25 cellular contexts compared by ENCODE assay signal in genomic region chr16:2898831-2899563, GRCh38. TPM values are rescaled to one million over a fixed set of nuclear protein-coding genes. Genes with fewer than 3 reads are reported as not detected.
DNase-seq lines count a peak whose midpoint lies in the region; ATAC-seq, FAIRE-seq and TF ChIP-seq lines count a peak whose summit lies in the region.
"Had no signal": no experiment of that assay in that cellular context is flagged by ENCODE, and none has a peak within 500 bp of the region (broad histone marks: within the 10 kb centered on the region; RNA-seq: fewer than 3 reads in every experiment).

No MANE protein-coding gene starts in this region.

- no peak for DNase-seq in IMR-90
- no peak for DNase-seq in GM12878 (ENCODE audit: low read depth, low spot score)
- DNase-seq in left lobe of liver (ENCODE audit: low spot score): no peak
- DNase-seq in stimulated activated effector memory CD8-positive, alpha-beta T cell treated with anti-CD3 and anti-CD28 coated beads, Interleukin-12 subunit alpha, Interleukin-12 subunit beta, amount 100 ng/mL, for 72 hours (ENCODE audit: low spot score in 2 of 2): no peak
- DNase-seq in AG08395 (ENCODE audit: low spot score): no peak
- no peak for DNase-seq in cerebellum (ENCODE audit: low spot score)
- no peak for DNase-seq in activated CD8-positive, alpha-beta memory T cell treated with anti-CD3 and anti-CD28 coated beads, Interleukin-2, amount 10 ng/mL, durations not matched to agents 7 days and 5 days
- DNase-seq: AML-193; COR-L47; DMS153; EL; HCEC 1CT; KG1; NCI-H1436; NCI-H2081; NCI-H345; NCI-H69; NK-92 treated with Interleukin-12 subunit alpha and Interleukin-12 subunit beta, amount 100 ng/mL, for 24 hours; OCI-M1; SJCRH30 had no signal

- no peak overlapping the region for H3K23ac ChIP-seq in IMR-90 (ENCODE audit: low read depth, low read length)

- H2AK5ac ChIP-seq in IMR-90 (ENCODE audit: low read depth, low read length): no peak overlapping the region

- no peak overlapping the region for H3K4me2 ChIP-seq in IMR-90 (ENCODE audit: low read depth, low read length)
- no peak overlapping the region for H3K4me2 ChIP-seq in GM12878 (ENCODE audit: control insufficient read depth, insufficient read depth)

- intact Hi-C loops in IMR-90 (cut with micrococcal nuclease) (no loop called here), GM12878 (cut with micrococcal nuclease; ENCODE audit: unreplicated experiment) (no loop called here)

- H3K4me3 ChIP-seq in IMR-90 (ENCODE audit: insufficient read depth, low read depth, low read length): no peak overlapping the region
- no peak overlapping the region for H3K4me3 ChIP-seq in GM12878
- H3K4me3 ChIP-seq: SJCRH30 had no signal

- no peak overlapping the region for H2BK120ac ChIP-seq in IMR-90 (ENCODE audit: low read depth, low read length)

- H3K18ac ChIP-seq in IMR-90 (ENCODE audit: low read depth, low read length): no peak overlapping the region

- H3K36me3 ChIP-seq in IMR-90 (ENCODE audit: control insufficient read depth, insufficient read depth, low read length): peaks cover 34% of the 10 kb centered on the region
- no peaks in the 10 kb centered on the region for H3K36me3 ChIP-seq in GM12878 (ENCODE audit: control insufficient read depth in 2 of 2, insufficient read depth in 2 of 2, low read length in 1 of 2)
- H3K36me3 ChIP-seq: SJCRH30 had no signal

- no peaks in the 10 kb centered on the region for H3K27me3 ChIP-seq in IMR-90 (ENCODE audit: control insufficient read depth, insufficient read depth, low read length)
- no peaks in the 10 kb centered on the region for H3K27me3 ChIP-seq in GM12878 (replicated peaks in 1 of 2; ENCODE audit: control insufficient read depth in 2 of 2, insufficient read depth in 2 of 2, low read length in 1 of 2)
- H3K27me3 ChIP-seq: SJCRH30 had no signal

- H3K27ac ChIP-seq in IMR-90 (ENCODE audit: insufficient read depth, low read length): no peak overlapping the region
- no peak overlapping the region for H3K27ac ChIP-seq in GM12878 (ENCODE audit: control insufficient read depth, insufficient read depth)
- H3K27ac ChIP-seq: HL-60, SJCRH30 had no signal

- H3K4me1 Mint-ChIP-seq in stimulated activated effector memory CD8-positive, alpha-beta T cell treated with anti-CD3 and anti-CD28 coated beads, Interleukin-12 subunit alpha, Interleukin-12 subunit beta, amount 100 ng/mL, for 72 hours: peaks cover 5% of the 10 kb centered on the region
- H3K4me1 Mint-ChIP-seq in activated CD8-positive, alpha-beta memory T cell treated with anti-CD3 and anti-CD28 coated beads, Interleukin-2, amount 10 ng/mL, durations not matched to agents 7 days and 5 days: peaks cover 4% of the 10 kb centered on the region

- FAIRE-seq in GM12878 (lab: Jason Lieb, UNC): no peak
- FAIRE-seq: GM19239, HTR-8/SVneo had no signal

- TF ChIP-seq EP300 in GM12878 (IDR thresholded peaks at IDR 0.05; ENCODE audit: borderline replicate concordance in 1 of 2, control insufficient read depth in 1 of 2, low read depth in 2 of 2, low read length in 2 of 2): no peak

- H2BK15ac ChIP-seq in IMR-90 (ENCODE audit: low read depth, low read length): no peak overlapping the region

- H3K36me3 Mint-ChIP-seq in stimulated activated effector memory CD8-positive, alpha-beta T cell treated with anti-CD3 and anti-CD28 coated beads, Interleukin-12 subunit alpha, Interleukin-12 subunit beta, amount 100 ng/mL, for 72 hours: peaks cover 6% of the 10 kb centered on the region
- no peaks in the 10 kb centered on the region for H3K36me3 Mint-ChIP-seq in activated CD8-positive, alpha-beta memory T cell treated with anti-CD3 and anti-CD28 coated beads, Interleukin-2, amount 10 ng/mL, durations not matched to agents 7 days and 5 days

- H2AK9ac ChIP-seq in IMR-90 (replicated peaks; ENCODE audit: low read depth, low read length, poor library complexity): peak overlapping the region; percentile 28

- no peak overlapping the region for H3K4ac ChIP-seq in IMR-90 (ENCODE audit: low read depth, low read length)

- H3K27me3 Mint-ChIP-seq in activated CD8-positive, alpha-beta memory T cell treated with anti-CD3 and anti-CD28 coated beads, Interleukin-2, amount 10 ng/mL, durations not matched to agents 7 days and 5 days: no peaks in the 10 kb centered on the region

- WGBS in IMR-90 (ENCODE audit: extremely low coverage in 2 of 2, insufficient read length in 1 of 2), 2 experiments: 100% methylated on average over 1 of the region's 10 CpGs; no CpG with 5 or more reads in 1 of the 2 experiments
- 83% methylated on average over 10 of the region's 10 CpGs for WGBS in GM12878 (ENCODE audit: insufficient coverage, insufficient replicate concordance, low lambda C conversion rate, missing lambda C conversion rate)

- ATAC-seq in IMR-90 (ENCODE audit: low read depth): no peak
- peak; percentile 59 for ATAC-seq in GM12878
- peak; percentile 40 for ATAC-seq in left lobe of liver
- ATAC-seq in stimulated activated effector memory CD8-positive, alpha-beta T cell treated with anti-CD3 and anti-CD28 coated beads, Interleukin-12 subunit alpha, Interleukin-12 subunit beta, amount 100 ng/mL, for 72 hours: no peak
- ATAC-seq in activated CD8-positive, alpha-beta memory T cell treated with anti-CD3 and anti-CD28 coated beads, Interleukin-2, amount 10 ng/mL, durations not matched to agents 7 days and 5 days: no peak

- H3K56ac ChIP-seq in IMR-90 (ENCODE audit: extremely low read depth, insufficient read depth, low read length): no peak overlapping the region

- no peaks in the 10 kb centered on the region for H3K9me3 Mint-ChIP-seq in stimulated activated effector memory CD8-positive, alpha-beta T cell treated with anti-CD3 and anti-CD28 coated beads, Interleukin-12 subunit alpha, Interleukin-12 subunit beta, amount 100 ng/mL, for 72 hours
- no peaks in the 10 kb centered on the region for H3K9me3 Mint-ChIP-seq in activated CD8-positive, alpha-beta memory T cell treated with anti-CD3 and anti-CD28 coated beads, Interleukin-2, amount 10 ng/mL, durations not matched to agents 7 days and 5 days (ENCODE audit: low read depth)
- H3K9me3 Mint-ChIP-seq: CD14-positive monocyte had no signal

- no peak overlapping the region for H3K4me3 Mint-ChIP-seq in stimulated activated effector memory CD8-positive, alpha-beta T cell treated with anti-CD3 and anti-CD28 coated beads, Interleukin-12 subunit alpha, Interleukin-12 subunit beta, amount 100 ng/mL, for 72 hours
- H3K4me3 Mint-ChIP-seq in activated CD8-positive, alpha-beta memory T cell treated with anti-CD3 and anti-CD28 coated beads, Interleukin-2, amount 10 ng/mL, durations not matched to agents 7 days and 5 days: no peak overlapping the region
- H3K4me3 Mint-ChIP-seq: CD14-positive monocyte had no signal

- H2AFZ ChIP-seq in IMR-90 (replicated peaks; ENCODE audit: low read length, poor library complexity): no peak overlapping the region
- H2AFZ ChIP-seq in GM12878 (ENCODE audit: control insufficient read depth, low read depth, low read length): no peak overlapping the region

- no peak overlapping the region for H4K8ac ChIP-seq in IMR-90 (ENCODE audit: low read depth in 2 of 2, low read length in 2 of 2)

- RAD21 ChIA-PET in GM12878 (lab: Charles Lee; ENCODE audit: unreplicated experiment): interaction anchor here (0.6 to 1.6 kb wide), 2 partner anchors 16 to 24 kb away, joined by 3 to 8 read pairs; partner anchors contain the start of gene FLYWCH2

- TF ChIP-seq POLR2A in IMR-90 (IDR thresholded peaks at IDR 0.05; ENCODE audit: low read depth, low read length): no peak
- no peak for TF ChIP-seq POLR2A in GM12878 (IDR thresholded peaks at IDR 0.05; ENCODE audit: low read depth, low read length)

- TF ChIP-seq RAD21 in IMR-90 (IDR thresholded peaks at IDR 0.05; ENCODE audit: low read length) (no peak), GM12878 (IDR thresholded peaks at IDR 0.05; ENCODE audit: insufficient read depth, low read depth, low read length) (no peak)

- peaks cover 9% of the 10 kb centered on the region for H3K4me1 ChIP-seq in IMR-90 (ENCODE audit: control insufficient read depth, insufficient read depth, low read length)
- no peaks in the 10 kb centered on the region for H3K4me1 ChIP-seq in GM12878 (ENCODE audit: control insufficient read depth, insufficient read depth, low read length)

- H3K9ac ChIP-seq in IMR-90 (ENCODE audit: low read depth, low read length) (no peak overlapping the region), GM12878 (ENCODE audit: control insufficient read depth, insufficient read depth, low read length) (no peak overlapping the region)

- TF ChIP-seq CTCF in IMR-90 (conservative IDR thresholded peaks at IDR 0.05; ENCODE audit: low read depth, low read length) (no peak), GM12878 (IDR thresholded peaks at IDR 0.05 in 2 of 3, conservative IDR thresholded peaks at IDR 0.05 in 1 of 3; ENCODE audit: control insufficient read depth in 2 of 3, extremely low read depth in 1 of 3, insufficient read depth in 1 of 3, low read depth in 3 of 3, low read length in 3 of 3) (no peak)

- H2BK20ac ChIP-seq in IMR-90 (ENCODE audit: low read depth, low read length): no peak overlapping the region

- in situ Hi-C loops in IMR-90 (cut with MboI; ENCODE audit: low sequenced_read_pairs): no loop called here
- in situ Hi-C loops in GM12878 (cut with MboI): no loop called here

- no peak overlapping the region for H4K91ac ChIP-seq in IMR-90 (ENCODE audit: insufficient read depth, low read depth, low read length)

- peaks cover 4 to 19% of the 10 kb centered on the region in 2 experiments; a peak in 3 of 4 replicates for H3K79me1 ChIP-seq in IMR-90 (ENCODE audit: low read depth in 1 of 2, low read length in 2 of 2)

- no peak overlapping the region for H3K14ac ChIP-seq in IMR-90 (replicated peaks; ENCODE audit: low read depth, low read length)

- peaks cover 7% of the 10 kb centered on the region for H3K9me1 ChIP-seq in IMR-90 (ENCODE audit: insufficient read depth, low read length)

- dilution Hi-C loops in IMR-90 (cut with HindIII; ENCODE audit: low sequenced_read_pairs, unreplicated experiment): no loop called here

- CTCF ChIA-PET in IMR-90 (lab: Yijun Ruan, JAX) (interaction anchor here (0.7 kb wide), 1 partner anchor 879 kb away, joined by 4 read pairs; no protein-coding TSS in a partner anchor), GM12878 (lab: Yijun Ruan, JAX) (interaction anchor here (0.9 to 1.7 kb wide), 4 partner anchors 24 to 133 kb away, joined by 3 to 6 read pairs (median 4); no protein-coding TSS in a partner anchor)
- CTCF ChIA-PET in activated CD8-positive, alpha-beta memory T cell treated with anti-CD3 and anti-CD28 coated beads, Interleukin-2, amount 10 ng/mL, durations not matched to agents 7 days and 5 days (lab: Charles Lee): interaction anchor here (0.5 to 2.3 kb wide), 9 partner anchors 10 to 1451 kb away, joined by 3 to 12 read pairs (median 4); partner anchors contain the start of genes FLYWCH1 and FLYWCH2

- BruUV-seq in IMR-90 (replicated peaks; lab: Mats Ljungman, UMichigan) (no TSS peak), GM12878 (replicated peaks; lab: Mats Ljungman, UMichigan) (no TSS peak)

- POLR2A ChIA-PET in IMR-90 (lab: Charles Lee; ENCODE audit: unreplicated experiment) (interaction anchor here (0.6 kb wide), 1 partner anchor 121 kb away, joined by 6 read pairs; no protein-coding TSS in a partner anchor), GM12878 (lab: Charles Lee) (interaction anchor here (0.7 to 3.4 kb wide), 4 partner anchors 11 to 96 kb away, joined by 3 to 20 read pairs (median 4); partner anchors contain the start of gene FLYWCH2)

- no peak overlapping the region for H4K5ac ChIP-seq in IMR-90 (ENCODE audit: low read depth, low read length)

- SMC1A ChIA-PET in GM12878 (lab: Charles Lee; ENCODE audit: uncharacterized antibody, unreplicated experiment): interaction anchor here (0.7 to 1.9 kb wide), 4 partner anchors 10 to 23 kb away, joined by 3 to 9 read pairs (median 4); partner anchors contain the start of gene FLYWCH2

- H4K20me1 ChIP-seq in IMR-90 (ENCODE audit: insufficient read depth, low read length): peaks cover 10% of the 10 kb centered on the region; the same call in 1 of the 2 replicates
- no peaks in the 10 kb centered on the region for H4K20me1 ChIP-seq in GM12878 (ENCODE audit: control insufficient read depth, insufficient read depth)

- H3K9me3 ChIP-seq in IMR-90 (ENCODE audit: control insufficient read depth, insufficient read depth, low read length) (no peaks in the 10 kb centered on the region), GM12878 (replicated peaks; ENCODE audit: control insufficient read depth, insufficient read depth, low read length) (no peaks in the 10 kb centered on the region)
- H3K9me3 ChIP-seq: SJCRH30 had no signal

- H3K79me2 ChIP-seq in GM12878 (ENCODE audit: control insufficient read depth, insufficient read depth, low read length): no peaks in the 10 kb centered on the region

- H2BK5ac ChIP-seq in IMR-90 (ENCODE audit: low read depth, low read length, poor library complexity, severe bottlenecking): no peak overlapping the region

- peak overlapping the region; percentile 34 for H3K27ac Mint-ChIP-seq in stimulated activated effector memory CD8-positive, alpha-beta T cell treated with anti-CD3 and anti-CD28 coated beads, Interleukin-12 subunit alpha, Interleukin-12 subunit beta, amount 100 ng/mL, for 72 hours
- H3K27ac Mint-ChIP-seq in activated CD8-positive, alpha-beta memory T cell treated with anti-CD3 and anti-CD28 coated beads, Interleukin-2, amount 10 ng/mL, durations not matched to agents 7 days and 5 days: no peak overlapping the region

RNA-seq across cellular contexts. Expression of gene FLYWCH1, which starts 12.7 kb away (rescaled TPM):
- total RNA-seq in IMR-90 (2012; rRNA removed) (14.3 and 16.1 TPM in 2 replicates), GM12878 (2014; rRNA removed) (15.0 and 19.7 TPM in 2 replicates), GM12878 (2014; rRNA removed; fragmentation: Illumina TruSeq; extraction: Trizol) (6.6 and 7.9 TPM in 2 replicates), GM12878 (2021) (27.8 and 33.8 TPM in 2 replicates), left lobe of liver (18.8 TPM), cerebellum (17.6 TPM)
- polyA plus RNA-seq in IMR-90 (2012; rRNA removed) (25.2 and 32.3 TPM in 2 replicates), GM12878 (2011; rRNA removed) (7.7 and 10.6 TPM in 2 replicates), GM12878 (2014; fragmentation: Illumina TruSeq; extraction: Trizol) (1.8 and 10.1 TPM in 2 replicates), GM12878 (2014; fragmentation: Nextera tagmentation; extraction: Ambion mirVana) (under 1 TPM; 0.47 to 0.60 TPM), GM12878 (2014; rRNA removed) (29.1 and 37.9 TPM in 2 replicates), GM12878 (2016; fragmentation: Nextera tagmentation; extraction: Ambion mirVana) (10 to 100 TPM; 11.8 to 16.7 TPM)
- 38.1 and 39.5 TPM in 2 replicates for polyA plus RNA-seq in IMR-90 (2012; cell fraction: cytosol; rRNA removed)
- polyA plus RNA-seq in IMR-90 (2012; cell fraction: nucleus; rRNA removed; ENCODE audit: low replicate concordance): 68.9 and 113 TPM in 2 replicates
- 40.3 and 43.6 TPM in 2 replicates for total RNA-seq in GM12878 (2013; cell fraction: nucleolus; rRNA removed)
- polyA plus RNA-seq in GM12878 (2011; ENCODE audit: low read depth): 10.7 TPM
- 21.5 and 28.4 TPM in 2 replicates for polyA plus RNA-seq in GM12878 (2011; cell fraction: cytosol; rRNA removed)
- 55.9 and 70.0 TPM in 2 replicates for polyA plus RNA-seq in GM12878 (2011; cell fraction: nucleus; rRNA removed)
- polyA plus RNA-seq in GM12878 (2012): 20.9 and 21.5 TPM in 2 replicates
- polyA minus RNA-seq in GM12878 (2011; rRNA and poly(A)+ RNA removed): 6.7 and 11.4 TPM in 2 replicates
- polyA minus RNA-seq in GM12878 (2011; cell fraction: cytosol; rRNA and poly(A)+ RNA removed): 6.5 and 9.9 TPM in 2 replicates
- 7.4 and 18.7 TPM in 2 replicates for polyA minus RNA-seq in GM12878 (2011; cell fraction: nucleus; rRNA and poly(A)+ RNA removed)
- total RNA-seq in activated CD8-positive, alpha-beta memory T cell treated with anti-CD3 and anti-CD28 coated beads, Interleukin-2, amount 10 ng/mL, durations not matched to agents 7 days and 5 days: 10 to 100 TPM; 52.7 to 58.1 TPM

RNA-seq across cellular contexts. Expression of gene FLYWCH2, which starts 16.0 kb away (rescaled TPM):
- total RNA-seq in IMR-90 (2012; rRNA removed): 42.3 and 48.9 TPM in 2 replicates
- 66.3 and 77.2 TPM in 2 replicates for polyA plus RNA-seq in IMR-90 (2012; rRNA removed)
- 131 and 168 TPM in 2 replicates for polyA plus RNA-seq in IMR-90 (2012; cell fraction: cytosol; rRNA removed)
- polyA plus RNA-seq in IMR-90 (2012; cell fraction: nucleus; rRNA removed; ENCODE audit: low replicate concordance): 22.4 and 65.5 TPM in 2 replicates
- 10.5 and 11.0 TPM in 2 replicates for total RNA-seq in GM12878 (2013; cell fraction: nucleolus; rRNA removed)
- 39.9 and 43.1 TPM in 2 replicates for total RNA-seq in GM12878 (2014; rRNA removed)
- total RNA-seq in GM12878 (2014; rRNA removed; fragmentation: Illumina TruSeq; extraction: Trizol): 9.1 and 11.7 TPM in 2 replicates
- 23.8 and 25.3 TPM in 2 replicates for total RNA-seq in GM12878 (2021)
- polyA plus RNA-seq in GM12878 (2011; ENCODE audit: low read depth): 4.3 TPM
- 3.0 and 6.2 TPM in 2 replicates for polyA plus RNA-seq in GM12878 (2011; rRNA removed)
- polyA plus RNA-seq in GM12878 (2011; cell fraction: cytosol; rRNA removed): 11.6 and 18.8 TPM in 2 replicates
- polyA plus RNA-seq in GM12878 (2011; cell fraction: nucleus; rRNA removed): 11.1 and 12.1 TPM in 2 replicates
- polyA plus RNA-seq in GM12878 (2012): 14.4 and 14.6 TPM in 2 replicates
- 3.5 and 4.3 TPM in 2 replicates for polyA plus RNA-seq in GM12878 (2014; fragmentation: Illumina TruSeq; extraction: Trizol)
- polyA plus RNA-seq in GM12878 (2014; fragmentation: Nextera tagmentation; extraction: Ambion mirVana): 1 to 10 TPM in 1 of 2 experiments, under 1 TPM in 1; 0.27 to 1.8 TPM
- polyA plus RNA-seq in GM12878 (2014; rRNA removed): 29.2 and 51.0 TPM in 2 replicates
- polyA plus RNA-seq in GM12878 (2016; fragmentation: Nextera tagmentation; extraction: Ambion mirVana): 10 to 100 TPM; 29.5 to 30.2 TPM
- 1.2 and 4.6 TPM in 2 replicates for polyA minus RNA-seq in GM12878 (2011; rRNA and poly(A)+ RNA removed)
- polyA minus RNA-seq in GM12878 (2011; cell fraction: cytosol; rRNA and poly(A)+ RNA removed): 5.0 and 9.8 TPM in 2 replicates
- 2.4 and 3.5 TPM in 2 replicates for polyA minus RNA-seq in GM12878 (2011; cell fraction: nucleus; rRNA and poly(A)+ RNA removed)
- total RNA-seq in left lobe of liver: 5.9 TPM
- total RNA-seq in cerebellum: 21.8 TPM
- total RNA-seq in activated CD8-positive, alpha-beta memory T cell treated with anti-CD3 and anti-CD28 coated beads, Interleukin-2, amount 10 ng/mL, durations not matched to agents 7 days and 5 days: 10 to 100 TPM; 19.6 to 19.7 TPM

RNA-seq across cellular contexts. Expression of gene PRSS22, which starts 41.0 kb away (rescaled TPM):
- total RNA-seq in IMR-90 (2012; rRNA removed) (not detected in 2 replicates), GM12878 (2014; rRNA removed) (not detected in 2 replicates), GM12878 (2014; rRNA removed; fragmentation: Illumina TruSeq; extraction: Trizol) (not detected in 2 replicates), GM12878 (2021) (not detected in 2 replicates), left lobe of liver (0.70 TPM), cerebellum (not detected)
- polyA plus RNA-seq in IMR-90 (2012; rRNA removed) (not detected in 2 replicates), GM12878 (2011; rRNA removed) (not detected in 2 replicates), GM12878 (2014; fragmentation: Illumina TruSeq; extraction: Trizol) (not detected in 2 replicates), GM12878 (2014; fragmentation: Nextera tagmentation; extraction: Ambion mirVana) (not detected), GM12878 (2014; rRNA removed) (not detected in 2 replicates), GM12878 (2016; fragmentation: Nextera tagmentation; extraction: Ambion mirVana) (not detected)
- 0.03 and 0.42 TPM in 2 replicates for polyA plus RNA-seq in IMR-90 (2012; cell fraction: cytosol; rRNA removed)
- 0.63 and 1.1 TPM in 2 replicates for polyA plus RNA-seq in IMR-90 (2012; cell fraction: nucleus; rRNA removed; ENCODE audit: low replicate concordance)
- total RNA-seq in GM12878 (2013; cell fraction: nucleolus; rRNA removed): not detected in 2 replicates
- not detected for polyA plus RNA-seq in GM12878 (2011; ENCODE audit: low read depth)
- not detected in 2 replicates for polyA plus RNA-seq in GM12878 (2011; cell fraction: cytosol; rRNA removed)
- not detected in 2 replicates for polyA plus RNA-seq in GM12878 (2011; cell fraction: nucleus; rRNA removed)
- not detected in 2 replicates for polyA plus RNA-seq in GM12878 (2012)
- not detected in 2 replicates for polyA minus RNA-seq in GM12878 (2011; rRNA and poly(A)+ RNA removed)
- polyA minus RNA-seq in GM12878 (2011; cell fraction: cytosol; rRNA and poly(A)+ RNA removed): not detected in 2 replicates
- polyA minus RNA-seq in GM12878 (2011; cell fraction: nucleus; rRNA and poly(A)+ RNA removed): not detected in 2 replicates
- total RNA-seq in activated CD8-positive, alpha-beta memory T cell treated with anti-CD3 and anti-CD28 coated beads, Interleukin-2, amount 10 ng/mL, durations not matched to agents 7 days and 5 days: not detected
- total RNA-seq: M059J, SJCRH30 had no signal
- polyA plus RNA-seq: CD14-positive monocyte had no signal

Comparison
In these comparisons a context has a peak if more than half of its experiments do, and no peak if none do; other contexts are left out.
1. ATAC-seq: peak in GM12878 (single experiment) and left lobe of liver (single experiment); none in IMR-90 (single experiment), stimulated activated effector memory CD8-positive, alpha-beta T cell treated with anti-CD3 and anti-CD28 coated beads, Interleukin-12 subunit alpha, Interleukin-12 subunit beta, amount 100 ng/mL, for 72 hours (single experiment) and activated CD8-positive, alpha-beta memory T cell treated with anti-CD3 and anti-CD28 coated beads, Interleukin-2, amount 10 ng/mL, durations not matched to agents 7 days and 5 days (single experiment).